In the genomic region with DNA sequence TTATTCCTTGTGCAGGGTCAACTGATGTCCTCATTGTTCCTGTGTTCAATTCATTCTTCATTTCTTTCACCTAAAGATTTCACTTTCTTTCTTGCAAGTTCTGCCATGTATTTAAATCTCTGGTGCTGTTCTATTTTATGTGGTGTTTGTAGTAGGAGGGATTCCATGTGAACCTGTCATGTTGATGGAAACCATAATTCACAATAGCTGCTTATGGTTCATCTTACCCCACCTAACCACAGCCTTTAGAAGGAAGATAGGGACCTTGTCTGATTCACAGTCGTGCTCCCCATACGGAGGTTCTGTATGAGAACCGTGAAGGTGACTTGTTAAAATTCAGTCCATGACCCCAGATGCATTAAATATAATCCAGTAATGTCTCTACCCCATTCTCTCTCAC, we compare ENCODE assay signal across 29 cellular contexts.
"Had no signal": no experiment of that assay in that cellular context is flagged by ENCODE, and none has a peak within 500 bp of the region (broad histone marks: within the 10 kb centered on the region; RNA-seq: fewer than 3 reads in every experiment).

No MANE protein-coding gene starts in this region.

- H3K27ac Mint-ChIP-seq: activated CD8-positive, alpha-beta memory T cell treated with anti-CD3 and anti-CD28 coated beads, Interleukin-2, amount 10 ng/mL, durations not matched to agents 7 days and 5 days; activated CD8-positive, alpha-beta T cell treated with anti-CD3 and anti-CD28 coated beads, Interleukin-2, amount 10 ng/mL, durations not matched to agents 7 days and 5 days; activated naive CD8-positive, alpha-beta T cell; activated T-helper 2 cell treated with anti-CD3 and anti-CD28 coated beads, Interferon-gamma antibody, Interleukin-2, Interleukin-4, amounts not matched to agents 10 μg/mL and 5 μg/mL and 100 μg/mL, durations not matched to agents 14 hours and 24 hours and 36 hours; brain; nephron; progenitor cell of endocrine pancreas; stimulated activated effector memory CD8-positive, alpha-beta T cell treated with anti-CD3 and anti-CD28 coated beads, Interleukin-12 subunit alpha, Interleukin-12 subunit beta, amount 100 ng/mL, for 72 hours; stimulated activated naive CD8-positive, alpha-beta T cell treated with anti-CD3 and anti-CD28 coated beads, Interleukin-15, amount 100 ng/mL, for 72 hours; T-helper 1 cell treated with Interleukin-12 subunit alpha and Interleukin-12 subunit beta and Interleukin-4 antibody, amounts not matched to agents 30 μg/mL and 1 μg/mL, for 36 hours had no signal

- H3K4me3 ChIP-seq: cardiac muscle cell, colonic mucosa, left lung, lower lobe of right lung, ovary, right lobe of liver, skin epidermis, upper lobe of left lung, vagina had no signal

- H3K27ac ChIP-seq: cardiac muscle cell, colonic mucosa, left lung, lower lobe of right lung, ovary, right lobe of liver, skin epidermis, upper lobe of left lung, vagina had no signal

- H3K9me3 Mint-ChIP-seq: activated T-helper 2 cell treated with anti-CD3 and anti-CD28 coated beads, Interferon-gamma antibody, Interleukin-2, Interleukin-4, amounts not matched to agents 10 μg/mL and 5 μg/mL and 100 μg/mL, durations not matched to agents 14 hours and 24 hours and 36 hours; stimulated activated effector memory CD8-positive, alpha-beta T cell treated with anti-CD3 and anti-CD28 coated beads, Interleukin-12 subunit alpha, Interleukin-12 subunit beta, amount 100 ng/mL, for 72 hours; T-helper 1 cell treated with Interleukin-12 subunit alpha and Interleukin-12 subunit beta and Interleukin-4 antibody, amounts not matched to agents 30 μg/mL and 1 μg/mL, for 36 hours had no signal

- FAIRE-seq: frontal cortex had no signal

- H3K36me3 Mint-ChIP-seq: activated CD8-positive, alpha-beta memory T cell treated with anti-CD3 and anti-CD28 coated beads, Interleukin-2, amount 10 ng/mL, durations not matched to agents 7 days and 5 days; activated naive CD8-positive, alpha-beta T cell; brain; stimulated activated effector memory CD8-positive, alpha-beta T cell treated with anti-CD3 and anti-CD28 coated beads, Interleukin-12 subunit alpha, Interleukin-12 subunit beta, amount 100 ng/mL, for 72 hours had no signal

- H3K36me3 ChIP-seq: cardiac muscle cell, colonic mucosa, left lung, lower lobe of right lung, ovary, right lobe of liver, vagina had no signal

- H3K4me3 Mint-ChIP-seq: activated CD8-positive, alpha-beta memory T cell treated with anti-CD3 and anti-CD28 coated beads, Interleukin-2, amount 10 ng/mL, durations not matched to agents 7 days and 5 days; activated CD8-positive, alpha-beta T cell treated with anti-CD3 and anti-CD28 coated beads, Interleukin-2, amount 10 ng/mL, durations not matched to agents 7 days and 5 days; activated naive CD8-positive, alpha-beta T cell; brain; nephron; stimulated activated effector memory CD8-positive, alpha-beta T cell treated with anti-CD3 and anti-CD28 coated beads, Interleukin-12 subunit alpha, Interleukin-12 subunit beta, amount 100 ng/mL, for 72 hours; stimulated activated naive CD8-positive, alpha-beta T cell treated with anti-CD3 and anti-CD28 coated beads, Interleukin-15, amount 100 ng/mL, for 72 hours; T-helper 1 cell treated with Interleukin-12 subunit alpha and Interleukin-12 subunit beta and Interleukin-4 antibody, amounts not matched to agents 30 μg/mL and 1 μg/mL, for 36 hours had no signal

- H3K4me1 ChIP-seq: colonic mucosa, right lobe of liver had no signal

- H3K27me3 ChIP-seq: cardiac muscle cell, colonic mucosa, left lung, ovary, right lobe of liver, upper lobe of left lung, vagina had no signal

- H3K27me3 Mint-ChIP-seq: progenitor cell of endocrine pancreas had no signal

- ATAC-seq: activated CD8-positive, alpha-beta memory T cell treated with anti-CD3 and anti-CD28 coated beads, Interleukin-2, amount 10 ng/mL, durations not matched to agents 7 days and 5 days; activated CD8-positive, alpha-beta T cell treated with anti-CD3 and anti-CD28 coated beads, Interleukin-2, amount 10 ng/mL, durations not matched to agents 7 days and 5 days; right lobe of liver; stimulated activated effector memory CD8-positive, alpha-beta T cell treated with anti-CD3 and anti-CD28 coated beads, Interleukin-12 subunit alpha, Interleukin-12 subunit beta, amount 100 ng/mL, for 72 hours; stimulated activated naive CD8-positive, alpha-beta T cell treated with anti-CD3 and anti-CD28 coated beads, Interleukin-15, amount 100 ng/mL, for 72 hours had no signal

- DNase-seq: activated CD8-positive, alpha-beta T cell treated with anti-CD3 and anti-CD28 coated beads, Interleukin-2, amount 10 ng/mL, durations not matched to agents 7 days and 5 days; activated naive CD4-positive, alpha-beta T cell; activated T-cell treated with anti-CD3 and anti-CD28 coated beads, Interleukin-2, amount 50 U/mL, for 48 hours; aorta; cerebellar nuclear complex; colonic mucosa; effector memory CD4-positive, alpha-beta T cell; left lung; lower lobe of right lung; mesendoderm; ovary; right lobe of liver; stimulated activated CD4-positive, alpha-beta T cell treated with anti-CD3 and anti-CD28 coated beads, Interleukin-4, amount 100 ng/mL, for 24 hours; stimulated activated naive CD8-positive, alpha-beta T cell treated with anti-CD3 and anti-CD28 coated beads, Interleukin-15, amount 100 ng/mL, for 72 hours; substantia nigra; T-helper 9 cell; upper lobe of left lung had no signal

- H3K4me1 Mint-ChIP-seq: activated CD8-positive, alpha-beta memory T cell treated with anti-CD3 and anti-CD28 coated beads, Interleukin-2, amount 10 ng/mL, durations not matched to agents 7 days and 5 days; brain; stimulated activated effector memory CD8-positive, alpha-beta T cell treated with anti-CD3 and anti-CD28 coated beads, Interleukin-12 subunit alpha, Interleukin-12 subunit beta, amount 100 ng/mL, for 72 hours; stimulated activated naive CD8-positive, alpha-beta T cell treated with anti-CD3 and anti-CD28 coated beads, Interleukin-15, amount 100 ng/mL, for 72 hours had no signal

- H3K9me3 ChIP-seq: colonic mucosa, ovary, right lobe of liver, vagina had no signal
